ENCODE assay signal across 7 cellular contexts in genomic region chr10:70233109-70233938, GRCh38. TPM values are rescaled to one million over a fixed set of nuclear protein-coding genes. Genes with fewer than 3 reads are reported as not detected.
DNase-seq lines count a peak whose midpoint lies in the region; ATAC-seq and TF ChIP-seq lines count a peak whose summit lies in the region.

Gene PPA1 (minus strand): TSS chr10:70233429. CDS start chr10:70233327, 102 bp downstream.

- H3K4me3 ChIP-seq in astrocyte of the cerebellum (ENCODE audit: low read depth, low read length): peak within 1 kb of the TSS; percentile 93
- peak within 1 kb of the TSS; percentile 92 for H3K4me3 ChIP-seq in hepatocyte

- peaks cover 12% of the 10 kb centered on the region for H3K4me1 ChIP-seq in hepatocyte (ENCODE audit: insufficient read depth)

- peak within 1 kb of the TSS; percentile 79 for H2AFZ ChIP-seq in hepatocyte

- under 1% methylated on average over 27 of the region's 74 CpGs for WGBS in hepatocyte (ENCODE audit: low lambda C conversion rate, missing lambda C conversion rate)

- DNase-seq in NCI-H2029 (lab: John Stamatoyannopoulos, UW) (peak; percentile 84), T-helper 22 cell (ENCODE audit: low read depth) (peak; percentile 98), astrocyte of the cerebellum (ENCODE audit: low read depth) (peak; percentile 74), hepatocyte (ENCODE audit: low spot score) (peak; percentile 99), retina (peak; percentile 95)

- H3K4me2 ChIP-seq in hepatocyte: peak within 1 kb of the TSS; percentile 97

- peak; percentile 94 for TF ChIP-seq POLR2A in GM18505 (IDR thresholded peaks at IDR 0.05; ENCODE audit: borderline replicate concordance, extremely low read depth, insufficient read depth, insufficient read length)

- peaks cover 46% of the 10 kb centered on the region for H3K79me2 ChIP-seq in hepatocyte

- ATAC-seq in GM18505 (IDR thresholded peaks at IDR 0.05; ENCODE audit: unreplicated experiment): peak; percentile 91
- peak; percentile 76 for ATAC-seq in HG02973 (IDR thresholded peaks at IDR 0.05; ENCODE audit: unreplicated experiment)

- no peaks in the 10 kb centered on the region for H3K36me3 ChIP-seq in hepatocyte (replicated peaks; ENCODE audit: insufficient read depth, low read depth)

- H4K20me1 ChIP-seq in hepatocyte (ENCODE audit: insufficient read depth, poor library complexity, severe bottlenecking): no peaks in the 10 kb centered on the region

- no peaks in the 10 kb centered on the region for H3K9me3 ChIP-seq in hepatocyte (ENCODE audit: low read depth)

- H3K27me3 ChIP-seq in hepatocyte: no peaks in the 10 kb centered on the region

- in situ Hi-C loops in astrocyte of the cerebellum (cut with HindIII; ENCODE audit: low sequenced_read_pairs): no loop called here

- TF ChIP-seq CTCF in astrocyte of the cerebellum (IDR thresholded peaks at IDR 0.05; ENCODE audit: low read depth, low read length, missing control alignments) (peak; percentile 32), hepatocyte (IDR thresholded peaks at IDR 0.05; ENCODE audit: poor library complexity) (peak; percentile 24)

- no peaks in the 10 kb centered on the region for H3K9me2 ChIP-seq in hepatocyte (replicated peaks; ENCODE audit: insufficient read depth)

- H3K27ac ChIP-seq in hepatocyte: peak within 1 kb of the TSS; percentile 90

RNA-seq across cellular contexts. Expression of gene PPA1, which starts in this region (rescaled TPM):
- 156 and 175 TPM in 2 replicates for total RNA-seq in hepatocyte
- polyA plus RNA-seq in hepatocyte: 106 and 131 TPM in 2 replicates

Comparison
In these comparisons a context has a peak if more than half of its experiments do, and no peak if none do; other contexts are left out.
1. Peak in every context shown above with its lines: DNase-seq, ATAC-seq, H3K4me3 ChIP-seq and H3K27ac ChIP-seq.